In genomic region chr18:62784338-62784965, GRCh38 we compare ENCODE assay signal across 9 cellular contexts.
DNase-seq lines count a peak whose midpoint lies in the region; ATAC-seq, FAIRE-seq and TF ChIP-seq lines count a peak whose summit lies in the region.
"Had no signal": no experiment of that assay in that cellular context is flagged by ENCODE, and none has a peak within 500 bp of the region (broad histone marks: within the 10 kb centered on the region; RNA-seq: fewer than 3 reads in every experiment).

No MANE protein-coding gene starts in this region.

- no peaks in the 10 kb centered on the region for H3K27me3 ChIP-seq in Peyer's patch

- peak overlapping the region in 1 of 4 donors; percentile 4 for H3K27ac ChIP-seq in Peyer's patch

- peak; percentile 43 for ATAC-seq in GM18867 (IDR thresholded peaks at IDR 0.05; ENCODE audit: unreplicated experiment)
- ATAC-seq in HG03196 (IDR thresholded peaks at IDR 0.05; ENCODE audit: unreplicated experiment), result peak; percentile 48
- ATAC-seq in activated naive CD8-positive, alpha-beta T cell treated with anti-CD3 and anti-CD28 coated beads, Interleukin-2, amount 10 ng/mL, durations not matched to agents 7 days and 5 days (ENCODE audit: low read depth), result peak; percentile 41
- no peak for ATAC-seq in HG02759 (IDR thresholded peaks at IDR 0.05; ENCODE audit: unreplicated experiment)
- ATAC-seq in HG03135 (IDR thresholded peaks at IDR 0.05; ENCODE audit: unreplicated experiment), result no peak

- DNase-seq in activated naive CD8-positive, alpha-beta T cell treated with anti-CD3 and anti-CD28 coated beads, Interleukin-2, amount 10 ng/mL, durations not matched to agents 7 days and 5 days, result no peak
- DNase-seq in retinal pigment epithelial cell (ENCODE audit: low read depth) (peak; percentile 16), Peyer's patch (no peak), RCC 7860 (ENCODE audit: low spot score) (no peak)
- DNase-seq: NCI-H1092 treated with DMSO at 0.1 percent for 48 hours had no signal

- no peak for TF ChIP-seq POLR2A in Peyer's patch (IDR thresholded peaks at IDR 0.05)

- H3K4me3 Mint-ChIP-seq in activated naive CD8-positive, alpha-beta T cell treated with anti-CD3 and anti-CD28 coated beads, Interleukin-2, amount 10 ng/mL, durations not matched to agents 7 days and 5 days, result peak overlapping the region; percentile 41

- peaks cover 3% of the 10 kb centered on the region for H3K36me3 Mint-ChIP-seq in activated naive CD8-positive, alpha-beta T cell treated with anti-CD3 and anti-CD28 coated beads, Interleukin-2, amount 10 ng/mL, durations not matched to agents 7 days and 5 days

- peak overlapping the region; percentile 2 for H3K27ac Mint-ChIP-seq in activated naive CD8-positive, alpha-beta T cell treated with anti-CD3 and anti-CD28 coated beads, Interleukin-2, amount 10 ng/mL, durations not matched to agents 7 days and 5 days

- TF ChIP-seq CTCF in retinal pigment epithelial cell (conservative IDR thresholded peaks at IDR 0.05; ENCODE audit: low read depth, low read length) (no peak), Peyer's patch (IDR thresholded peaks at IDR 0.05) (no peak)

- POLR2A ChIA-PET in activated naive CD8-positive, alpha-beta T cell treated with anti-CD3 and anti-CD28 coated beads, Interleukin-2, amount 10 ng/mL, durations not matched to agents 7 days and 5 days (lab: Charles Lee), result no interaction called here

- H3K4me3 ChIP-seq in retinal pigment epithelial cell (ENCODE audit: low read length) (no peak overlapping the region), Peyer's patch (no peak overlapping the region)

- no peaks in the 10 kb centered on the region for H3K9me3 ChIP-seq in Peyer's patch

- FAIRE-seq in RCC 7860 (lab: Jason Lieb, UNC), result no peak

- H3K4me1 ChIP-seq in Peyer's patch, result peaks cover 0 to 3% (median 0%) of the 10 kb centered on the region in 4 donors

- H3K9me3 Mint-ChIP-seq in activated naive CD8-positive, alpha-beta T cell treated with anti-CD3 and anti-CD28 coated beads, Interleukin-2, amount 10 ng/mL, durations not matched to agents 7 days and 5 days, result no peaks in the 10 kb centered on the region

- no peaks in the 10 kb centered on the region for H3K36me3 ChIP-seq in Peyer's patch

- no peaks in the 10 kb centered on the region for H3K27me3 Mint-ChIP-seq in activated naive CD8-positive, alpha-beta T cell treated with anti-CD3 and anti-CD28 coated beads, Interleukin-2, amount 10 ng/mL, durations not matched to agents 7 days and 5 days

- H3K4me1 Mint-ChIP-seq in activated naive CD8-positive, alpha-beta T cell treated with anti-CD3 and anti-CD28 coated beads, Interleukin-2, amount 10 ng/mL, durations not matched to agents 7 days and 5 days, result peaks cover 32% of the 10 kb centered on the region

Comparison
In these comparisons a context has a peak if more than half of its experiments do, and no peak if none do; other contexts are left out.
1. ATAC-seq: peak in GM18867 (single experiment), HG03196 (single experiment) and activated naive CD8-positive, alpha-beta T cell treated with anti-CD3 and anti-CD28 coated beads, Interleukin-2, amount 10 ng/mL, durations not matched to agents 7 days and 5 days (single experiment); none in HG02759 (single experiment) and HG03135 (single experiment).